ENCODE assay signal across 22 cellular contexts in genomic region chr2:84640386-84640785, GRCh38.
"Had no signal": no experiment of that assay in that cellular context is flagged by ENCODE, and none has a peak within 500 bp of the region (broad histone marks: within the 10 kb centered on the region; RNA-seq: fewer than 3 reads in every experiment).

No MANE protein-coding gene starts in this region.

- DNase-seq: activated CD4-positive, alpha-beta memory T cell treated with anti-CD3 and anti-CD28 coated beads, Interleukin-2, amount 10 ng/mL, durations not matched to agents 7 days and 5 days; activated CD4-positive, alpha-beta T cell treated with anti-CD3 and anti-CD28 coated beads for 36 hours; activated CD4-positive, alpha-beta T cell treated with anti-CD3 and anti-CD28 coated beads, Interleukin-2, amount 50 U/mL, for 1 hour; activated naive CD4-positive, alpha-beta T cell treated with anti-CD3 and anti-CD28 coated beads, Interleukin-2, amount 50 U/mL, for 16 hours; activated naive CD8-positive, alpha-beta T cell treated with anti-CD3 and anti-CD28 coated beads, Interleukin-2, amount 10 ng/mL, durations not matched to agents 7 days and 5 days; activated T-cell treated with anti-CD3 and anti-CD28 coated beads, Interleukin-2, amount 50 U/mL, for 72 hours; adrenal gland; anterior cingulate cortex; KG1; MV-4-11; NCI-H1092 treated with DMSO at 0.1 percent for 48 hours; NCI-H1417 treated with DMSO at 0.1 percent for 48 hours; NCI-H1694; NCI-H2029; NCI-H345; NCI-H510A; NCI-H526 treated with DMSO at 0.1 percent for 48 hours; NCI-H82; RPMI8226; SK-N-SH; T-helper 1 cell; WERI-Rb-1 had no signal
